In the genomic region with DNA sequence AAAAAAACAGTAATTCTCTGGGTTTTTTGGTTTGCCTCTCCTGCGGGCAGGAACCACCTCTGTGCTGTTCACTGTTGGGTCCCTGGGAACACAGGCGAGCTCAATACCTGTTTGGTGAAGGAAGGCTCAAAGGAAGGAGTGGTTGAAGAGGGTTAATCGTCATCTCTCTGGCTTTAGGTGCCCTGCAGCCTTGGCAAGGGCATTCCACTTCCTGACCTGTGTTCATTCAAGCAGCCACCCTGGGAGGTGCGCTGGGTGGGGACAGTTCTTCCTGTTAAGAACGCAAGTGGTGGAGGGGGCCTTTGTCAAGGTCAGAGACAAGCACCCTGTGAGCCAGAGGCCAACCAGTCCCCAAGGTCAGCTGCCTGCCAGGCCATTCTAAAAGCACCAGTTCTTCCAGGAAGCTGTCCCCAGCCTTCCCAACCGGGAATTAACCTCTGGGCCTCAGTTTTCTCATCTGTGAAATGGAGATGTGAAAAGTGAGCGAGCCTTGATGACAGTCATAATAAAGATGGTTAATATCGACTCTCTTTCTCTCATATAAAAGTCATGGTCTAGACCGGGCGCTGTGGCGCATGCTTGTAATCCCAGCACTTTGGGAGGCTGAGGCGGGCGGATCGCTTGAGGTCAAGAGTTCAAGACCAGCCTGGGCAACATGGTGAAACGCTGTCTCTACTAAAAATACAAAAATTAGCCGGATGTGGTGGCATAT, we compare ENCODE assay signal across 10 cellular contexts. TPM values are rescaled to one million over a fixed set of nuclear protein-coding genes. Genes with fewer than 3 reads are reported as not detected.
A peak's percentile ranks its signal among the peaks of the same experiment; 100 is the strongest.
DNase-seq lines count a peak whose midpoint lies in the region; ATAC-seq and TF ChIP-seq lines count a peak whose summit lies in the region.
"Had no signal": no experiment of that assay in that cellular context is flagged by ENCODE, and none has a peak within 500 bp of the region (broad histone marks: within the 10 kb centered on the region; RNA-seq: fewer than 3 reads in every experiment).

No MANE protein-coding gene starts in this region.

- H3K9me2 ChIP-seq in Karpas-422 (replicated peaks; ENCODE audit: insufficient read depth, low read length): no peaks in the 10 kb centered on the region

- no peaks in the 10 kb centered on the region for H3K9me3 Mint-ChIP-seq in CD8-positive, alpha-beta T cell
- H3K9me3 Mint-ChIP-seq in natural killer cell treated with Interleukin-12 subunit alpha and Interleukin-12 subunit beta and Interleukin-15 and Interleukin-18, amount 100 ng/mL, for 72 hours: no peaks in the 10 kb centered on the region

- no peaks in the 10 kb centered on the region for H3K36me3 ChIP-seq in CD8-positive, alpha-beta T cell (ENCODE audit: insufficient read depth, low read length)
- peaks cover 9% of the 10 kb centered on the region for H3K36me3 ChIP-seq in RWPE2 (ENCODE audit: low read depth)
- no peaks in the 10 kb centered on the region for H3K36me3 ChIP-seq in Karpas-422 (ENCODE audit: insufficient read depth, low read length)
- H3K36me3 ChIP-seq: SJCRH30 had no signal

- peaks cover 89% of the 10 kb centered on the region for H3K4me1 ChIP-seq in CD8-positive, alpha-beta T cell (ENCODE audit: insufficient read depth, low read length)
- peaks cover 42% of the 10 kb centered on the region for H3K4me1 ChIP-seq in RWPE2 (ENCODE audit: insufficient read depth, poor library complexity, severe bottlenecking)
- H3K4me1 ChIP-seq in Karpas-422 (ENCODE audit: low read length): peaks cover 20% of the 10 kb centered on the region

- H4K20me1 ChIP-seq in Karpas-422 (ENCODE audit: insufficient read depth, low read depth, low read length): peaks cover 4% of the 10 kb centered on the region; the same call in 1 of the 2 replicates

- peak overlapping the region; percentile 78 for H3K4me3 Mint-ChIP-seq in CD8-positive, alpha-beta T cell
- H3K4me3 Mint-ChIP-seq in natural killer cell treated with Interleukin-12 subunit alpha and Interleukin-12 subunit beta and Interleukin-15 and Interleukin-18, amount 100 ng/mL, for 72 hours: peak overlapping the region; percentile 70

- peak in 4 of 7 experiments; percentile 63 to 80 (median 71) for DNase-seq in CD8-positive, alpha-beta T cell
- no peak for DNase-seq in RWPE2 (ENCODE audit: low spot score)
- DNase-seq in central memory CD4-positive, alpha-beta T cell: peak; percentile 61
- DNase-seq in natural killer cell treated with Interleukin-12 subunit alpha and Interleukin-12 subunit beta and Interleukin-15 and Interleukin-18, amount 100 ng/mL, for 72 hours (ENCODE audit: low spot score): no peak
- no peak for DNase-seq in NCI-H1105 (lab: John Stamatoyannopoulos, UW)
- DNase-seq in Karpas-422: no peak
- no peak for DNase-seq in COLO668 (lab: John Stamatoyannopoulos, UW; ENCODE audit: unreplicated experiment)
- DNase-seq: NCI-H1436 treated with DMSO at 0.1 percent for 48 hours, SJCRH30 had no signal

- no peak overlapping the region for H2AFZ ChIP-seq in Karpas-422 (ENCODE audit: low read length)

- no peak for TF ChIP-seq CTCF in CD8-positive, alpha-beta T cell (IDR thresholded peaks at IDR 0.05)
- no peak for TF ChIP-seq CTCF in RWPE2 (IDR thresholded peaks at IDR 0.05; ENCODE audit: poor library complexity, severe bottlenecking)

- H3K4me2 ChIP-seq in Karpas-422 (ENCODE audit: low read depth, low read length, poor library complexity, severe bottlenecking): no peak overlapping the region

- H3K36me3 Mint-ChIP-seq in CD8-positive, alpha-beta T cell: peaks cover 45% of the 10 kb centered on the region
- H3K36me3 Mint-ChIP-seq in natural killer cell treated with Interleukin-12 subunit alpha and Interleukin-12 subunit beta and Interleukin-15 and Interleukin-18, amount 100 ng/mL, for 72 hours: peaks cover 5% of the 10 kb centered on the region

- H3K27ac Mint-ChIP-seq in CD8-positive, alpha-beta T cell: peak overlapping the region; percentile 100
- H3K27ac Mint-ChIP-seq in natural killer cell treated with Interleukin-12 subunit alpha and Interleukin-12 subunit beta and Interleukin-15 and Interleukin-18, amount 100 ng/mL, for 72 hours: peak overlapping the region; percentile 95 to 99

- no peak overlapping the region for H3K9ac ChIP-seq in Karpas-422 (ENCODE audit: low read length)

- H3K27me3 ChIP-seq in CD8-positive, alpha-beta T cell (ENCODE audit: insufficient read depth, low read length): no peaks in the 10 kb centered on the region
- H3K27me3 ChIP-seq in RWPE2 (ENCODE audit: insufficient read depth, poor library complexity, severe bottlenecking): no peaks in the 10 kb centered on the region
- no peaks in the 10 kb centered on the region for H3K27me3 ChIP-seq in Karpas-422 (ENCODE audit: low read length)
- H3K27me3 ChIP-seq: SJCRH30 had no signal

- H3K27me3 Mint-ChIP-seq in CD8-positive, alpha-beta T cell (ENCODE audit: low read depth): no peaks in the 10 kb centered on the region
- no peaks in the 10 kb centered on the region for H3K27me3 Mint-ChIP-seq in natural killer cell treated with Interleukin-12 subunit alpha and Interleukin-12 subunit beta and Interleukin-15 and Interleukin-18, amount 100 ng/mL, for 72 hours

- ATAC-seq in CD8-positive, alpha-beta T cell: peak; percentile 4
- ATAC-seq in RWPE2 (ENCODE audit: low read depth) (no peak), GM21528 (IDR thresholded peaks at IDR 0.05; ENCODE audit: low FRiP score, unreplicated experiment) (no peak)
- no peak for ATAC-seq in natural killer cell treated with Interleukin-12 subunit alpha and Interleukin-12 subunit beta and Interleukin-15 and Interleukin-18, amount 100 ng/mL, for 72 hours

- POLR2A ChIA-PET in CD8-positive, alpha-beta T cell (lab: Charles Lee): interaction anchor here (0.8 to 28.4 kb wide), 6 partner anchors 9 to 102 kb away, joined by 3 to 1016 read pairs (median 4); a partner anchor contains a TSS

- H3K79me2 ChIP-seq in Karpas-422 (ENCODE audit: low read length): no peaks in the 10 kb centered on the region

- H3K27ac ChIP-seq in CD8-positive, alpha-beta T cell (ENCODE audit: low read depth, low read length): peak overlapping the region; percentile 33
- peak overlapping the region; percentile 75 for H3K27ac ChIP-seq in RWPE2 (ENCODE audit: poor library complexity, severe bottlenecking)
- no peak overlapping the region for H3K27ac ChIP-seq in Karpas-422 (ENCODE audit: low read length)
- H3K27ac ChIP-seq: SJCRH30 had no signal

- no peaks in the 10 kb centered on the region for H3K9me3 ChIP-seq in CD8-positive, alpha-beta T cell (ENCODE audit: low read length)
- no peaks in the 10 kb centered on the region for H3K9me3 ChIP-seq in RWPE2 (ENCODE audit: severe bottlenecking)
- H3K9me3 ChIP-seq in Karpas-422 (ENCODE audit: low read length): no peaks in the 10 kb centered on the region
- H3K9me3 ChIP-seq: SJCRH30 had no signal

- CTCF ChIA-PET in CD8-positive, alpha-beta T cell (lab: Charles Lee): interaction anchor here (1.4 to 45.9 kb wide), 4 partner anchors 1 to 89 kb away, joined by 3 to 2042 read pairs (median 1023); a partner anchor contains a TSS

- intact Hi-C loops in CD8-positive, alpha-beta T cell (cut with DNase I, micrococcal nuclease): no loop called here

- peak overlapping the region; percentile 8 for H3K4me3 ChIP-seq in CD8-positive, alpha-beta T cell (ENCODE audit: low read depth, low read length)
- H3K4me3 ChIP-seq in RWPE2 (ENCODE audit: severe bottlenecking) (no peak overlapping the region), Karpas-422 (ENCODE audit: low read length) (no peak overlapping the region)
- H3K4me3 ChIP-seq: SJCRH30 had no signal

- H3K4me1 Mint-ChIP-seq in CD8-positive, alpha-beta T cell (ENCODE audit: low read depth): peaks cover 81% of the 10 kb centered on the region
- H3K4me1 Mint-ChIP-seq in natural killer cell treated with Interleukin-12 subunit alpha and Interleukin-12 subunit beta and Interleukin-15 and Interleukin-18, amount 100 ng/mL, for 72 hours (ENCODE audit: low read depth in 2 of 2): peaks cover 78 to 82% of the 10 kb centered on the region in 2 donors

RNA-seq across cellular contexts. Expression of a gene that starts 6.3 kb away (rescaled TPM):
- total RNA-seq in CD8-positive, alpha-beta T cell: 100 to 1,000 TPM; 185 TPM
- total RNA-seq in natural killer cell treated with Interleukin-12 subunit alpha and Interleukin-12 subunit beta and Interleukin-15 and Interleukin-18, amount 100 ng/mL, for 72 hours: 10 to 100 TPM; 76.1 to 78.0 TPM
- 7.2 and 17.5 TPM in 2 replicates for total RNA-seq in Karpas-422 (2014; rRNA removed; shearing (Covaris generic); ENCODE audit: low replicate concordance)

RNA-seq across cellular contexts. Expression of a gene that starts 16.6 kb away (rescaled TPM):
- 100 to 1,000 TPM; 181 to 190 TPM for total RNA-seq in CD8-positive, alpha-beta T cell
- 10 to 100 TPM; 27.1 to 40.8 TPM for total RNA-seq in natural killer cell treated with Interleukin-12 subunit alpha and Interleukin-12 subunit beta and Interleukin-15 and Interleukin-18, amount 100 ng/mL, for 72 hours
- total RNA-seq in Karpas-422 (2014; rRNA removed; shearing (Covaris generic); ENCODE audit: low replicate concordance): 2.1 and 2.3 TPM in 2 replicates

Comparison
In these comparisons a context has a peak if more than half of its experiments do, and no peak if none do; other contexts are left out.
1. DNase-seq: peak in CD8-positive, alpha-beta T cell (4 of 7) and central memory CD4-positive, alpha-beta T cell (single experiment); none in RWPE2 (single experiment), natural killer cell treated with Interleukin-12 subunit alpha and Interleukin-12 subunit beta and Interleukin-15 and Interleukin-18, amount 100 ng/mL, for 72 hours (single experiment), NCI-H1105 (single experiment), Karpas-422 (single experiment) and COLO668 (single experiment).